19 cellular contexts compared by ENCODE assay signal in the genomic region with DNA sequence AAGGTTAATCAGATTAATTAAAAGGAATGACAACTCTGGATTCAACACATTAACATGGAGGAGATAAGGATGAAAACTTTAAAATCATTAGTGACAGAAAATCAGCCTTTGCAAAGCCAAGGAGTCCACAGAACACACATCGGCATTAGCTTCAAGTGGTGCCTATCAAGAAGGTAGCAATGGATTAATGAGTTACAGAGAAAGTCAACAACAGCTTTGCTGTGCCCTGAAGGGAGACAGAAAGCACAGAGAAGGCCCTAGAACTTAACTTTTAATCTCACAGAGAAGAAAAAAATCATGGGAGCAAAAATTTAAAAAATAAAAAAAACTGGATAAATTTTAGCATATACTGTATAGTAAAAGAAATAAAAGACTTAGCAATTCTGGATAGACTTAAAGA.
"Had no signal": no experiment of that assay in that cellular context is flagged by ENCODE, and none has a peak within 500 bp of the region (broad histone marks: within the 10 kb centered on the region; RNA-seq: fewer than 3 reads in every experiment).

No MANE protein-coding gene starts in this region.

- ATAC-seq: activated CD8-positive, alpha-beta T cell treated with anti-CD3 and anti-CD28 coated beads for 36 hours; activated naive CD4-positive, alpha-beta T cell treated with anti-CD3 and anti-CD28 coated beads, Interleukin-2, amount 50 U/mL, for 72 hours; naive thymus-derived CD8-positive, alpha-beta T cell had no signal

- H3K27me3 ChIP-seq: neutrophil, tibial nerve had no signal

- DNase-seq: activated B cell treated with CpG ODN at 0.5 μM for 24 hours; activated CD4-positive, alpha-beta T cell treated with anti-CD3 and anti-CD28 coated beads for 48 hours; activated CD8-positive, alpha-beta memory T cell treated with anti-CD3 and anti-CD28 coated beads, Interleukin-2, amount 50 U/mL, for 4 hours; activated CD8-positive, alpha-beta T cell treated with anti-CD3 and anti-CD28 coated beads for 36 hours; activated gamma-delta T cell; activated T-cell treated with anti-CD3 and anti-CD28 coated beads, Interleukin-2, amount 50 U/mL, for 48 hours; amygdala; foreskin fibroblast; left ventricle myocardium inferior; naive thymus-derived CD8-positive, alpha-beta T cell; stimulated activated CD4-positive, alpha-beta T cell treated with anti-CD3 and anti-CD28 coated beads, Interleukin-4, amount 100 ng/mL, for 24 hours; stimulated activated naive CD4-positive, alpha-beta T cell treated with Interleukin-2 at 50 U/mL for 16 hours; substantia nigra; SW 1271 had no signal

- H3K27ac ChIP-seq: coronary artery, left ventricle myocardium inferior, neutrophil, skin epidermis, tibial nerve had no signal

- H3K4me1 ChIP-seq: left ventricle myocardium inferior, tibial nerve had no signal

- H3K36me3 ChIP-seq: left ventricle myocardium inferior, neutrophil, tibial nerve had no signal

- H3K9me3 ChIP-seq: left ventricle myocardium inferior, neutrophil, tibial nerve had no signal

- H3K4me3 ChIP-seq: coronary artery, left ventricle myocardium inferior, skin epidermis, tibial nerve had no signal
